Comparison of ENCODE assay signal across 12 cellular contexts in the genomic region with DNA sequence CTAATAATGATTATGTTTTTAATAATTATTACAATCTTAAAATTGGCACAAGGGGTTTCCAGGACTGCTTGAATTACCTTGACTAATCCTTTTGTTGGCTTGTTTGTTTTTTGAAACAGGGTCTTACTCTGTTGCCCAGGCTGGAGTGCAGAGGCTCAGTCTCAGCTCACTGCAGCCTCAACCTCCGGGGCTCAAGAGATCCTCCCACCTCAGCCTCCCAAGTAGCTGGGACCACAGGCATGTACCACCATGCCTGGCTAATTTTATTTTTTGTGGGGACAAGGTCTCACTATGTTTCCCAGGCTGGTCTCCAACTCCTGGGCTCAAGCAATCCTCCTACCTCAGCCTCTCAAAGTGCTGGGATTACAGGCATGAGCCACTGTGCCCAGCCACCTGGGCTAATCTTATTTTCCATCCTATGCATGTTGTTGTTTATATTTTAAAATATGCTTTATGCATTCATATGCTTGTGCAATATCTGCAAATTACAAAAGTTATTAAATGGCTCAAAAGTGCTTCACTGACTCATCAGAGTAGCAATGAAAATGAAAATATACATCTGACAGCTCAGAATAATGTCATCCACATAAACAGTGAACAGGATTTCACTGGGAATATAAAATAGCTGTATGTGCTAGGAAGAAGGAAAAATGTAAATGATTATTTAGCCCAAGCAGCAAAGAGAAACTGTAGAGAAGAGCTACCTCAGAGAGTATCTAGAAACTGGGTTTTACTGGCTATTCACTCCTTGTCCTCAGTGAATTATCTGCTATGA. TPM values are rescaled to one million over a fixed set of nuclear protein-coding genes. Genes with fewer than 3 reads are reported as not detected.
DNase-seq lines count a peak whose midpoint lies in the region; ATAC-seq and TF ChIP-seq lines count a peak whose summit lies in the region.
"Had no signal": no experiment of that assay in that cellular context is flagged by ENCODE, and none has a peak within 500 bp of the region (broad histone marks: within the 10 kb centered on the region; RNA-seq: fewer than 3 reads in every experiment).

No MANE protein-coding gene starts in this region.

- no peak overlapping the region for H2AFZ ChIP-seq in neural cell (ENCODE audit: low read depth, low read length)
- H2AFZ ChIP-seq: hepatocyte had no signal

- H3K36me3 Mint-ChIP-seq in activated CD8-positive, alpha-beta T cell treated with anti-CD3 and anti-CD28 coated beads, Interleukin-2, amount 10 ng/mL, durations not matched to agents 7 days and 5 days (ENCODE audit: low read depth) = no peaks in the 10 kb centered on the region
- H3K36me3 Mint-ChIP-seq: CD8-positive, alpha-beta T cell had no signal

- H3K9ac ChIP-seq in neural cell (ENCODE audit: low read length) = peak overlapping the region; percentile 48

- no peaks in the 10 kb centered on the region for H3K9me2 ChIP-seq in neural cell (ENCODE audit: insufficient read depth, low read length)

- H3K27me3 Mint-ChIP-seq in activated CD8-positive, alpha-beta T cell treated with anti-CD3 and anti-CD28 coated beads, Interleukin-2, amount 10 ng/mL, durations not matched to agents 7 days and 5 days (ENCODE audit: low read depth) = peaks cover 2% of the 10 kb centered on the region

- H3K9me3 ChIP-seq in esophagus squamous epithelium = no peaks in the 10 kb centered on the region
- no peaks in the 10 kb centered on the region for H3K9me3 ChIP-seq in neural cell (ENCODE audit: low read length)

- ATAC-seq in GM18498 (IDR thresholded peaks at IDR 0.05; ENCODE audit: unreplicated experiment) = no peak
- ATAC-seq in activated CD8-positive, alpha-beta T cell treated with anti-CD3 and anti-CD28 coated beads, Interleukin-2, amount 10 ng/mL, durations not matched to agents 7 days and 5 days = no peak

- TF ChIP-seq CTCF in RWPE1 (conservative IDR thresholded peaks at IDR 0.05; ENCODE audit: low read depth) = no peak
- TF ChIP-seq CTCF in esophagus squamous epithelium (IDR thresholded peaks at IDR 0.05) = no peak
- TF ChIP-seq CTCF in neural cell (IDR thresholded peaks at IDR 0.05; ENCODE audit: poor library complexity, severe bottlenecking) = no peak

- H3K79me2 ChIP-seq in neural cell (replicated peaks; ENCODE audit: insufficient read depth, low read length) = no peaks in the 10 kb centered on the region
- H3K79me2 ChIP-seq: hepatocyte had no signal

- no peak overlapping the region for H3K4me3 Mint-ChIP-seq in activated CD8-positive, alpha-beta T cell treated with anti-CD3 and anti-CD28 coated beads, Interleukin-2, amount 10 ng/mL, durations not matched to agents 7 days and 5 days
- H3K4me3 Mint-ChIP-seq: CD8-positive, alpha-beta T cell had no signal

- H3F3A ChIP-seq in neural cell (ENCODE audit: insufficient read depth, low read length, poor library complexity, severe bottlenecking) = peaks cover 3% of the 10 kb centered on the region

- intact Hi-C loops in esophagus squamous epithelium (cut with DNase I) = loop anchor here (2.0 kb wide), 1 partner anchor 91 kb away; no protein-coding TSS in a partner anchor

- H3K27ac ChIP-seq in RWPE1 (peak overlapping the region; percentile 69), esophagus squamous epithelium (peak overlapping the region in 3 of 4 donors; percentile 14 to 65 (median 63)), neural cell (ENCODE audit: low read length) (peak overlapping the region; percentile 69)
- H3K27ac ChIP-seq: hepatocyte had no signal

- H4K20me1 ChIP-seq in neural cell (ENCODE audit: insufficient read depth) = no peaks in the 10 kb centered on the region

- TF ChIP-seq EP300 in neural cell (conservative IDR thresholded peaks at IDR 0.05; ENCODE audit: poor library complexity, severe bottlenecking) = no peak

- H3K4me1 ChIP-seq in esophagus squamous epithelium = peaks cover 4 to 56% (median 18%) of the 10 kb centered on the region in 3 donors

- H3K36me3 ChIP-seq in esophagus squamous epithelium = no peaks in the 10 kb centered on the region
- H3K36me3 ChIP-seq in neural cell (ENCODE audit: insufficient read depth, low read length) = no peaks in the 10 kb centered on the region

- DNase-seq in EL (peak; percentile 59), RWPE1 (ENCODE audit: low spot score) (peak; percentile 49), esophagus squamous epithelium (lab: John Stamatoyannopoulos, UW) (no peak), hippocampal formation (lab: John Stamatoyannopoulos, UW) (no peak)
- DNase-seq in NK-92 treated with Interleukin-12 subunit alpha and Interleukin-12 subunit beta, amount 100 ng/mL, for 24 hours (lab: John Stamatoyannopoulos, UW) = no peak
- DNase-seq in activated CD8-positive, alpha-beta T cell treated with anti-CD3 and anti-CD28 coated beads, Interleukin-2, amount 10 ng/mL, durations not matched to agents 7 days and 5 days = no peak
- DNase-seq: cortex of kidney, NCI-H510A had no signal

- no peak overlapping the region for H3K27ac Mint-ChIP-seq in activated CD8-positive, alpha-beta T cell treated with anti-CD3 and anti-CD28 coated beads, Interleukin-2, amount 10 ng/mL, durations not matched to agents 7 days and 5 days
- H3K27ac Mint-ChIP-seq: CD8-positive, alpha-beta T cell had no signal

- CTCF ChIA-PET in RWPE1 (lab: Yijun Ruan, JAX) = interaction anchor here (0.7 to 2.0 kb wide), 6 partner anchors 56 to 298 kb away, joined by 3 to 10 read pairs (median 5); a partner anchor contains a TSS
- CTCF ChIA-PET in activated CD8-positive, alpha-beta T cell treated with anti-CD3 and anti-CD28 coated beads, Interleukin-2, amount 10 ng/mL, durations not matched to agents 7 days and 5 days (lab: Charles Lee) = interaction anchor here (1.0 to 4.0 kb wide), 17 partner anchors 9 to 297 kb away, joined by 3 to 22 read pairs (median 6); no protein-coding TSS in a partner anchor

- no peak for TF ChIP-seq POLR2A in esophagus squamous epithelium (IDR thresholded peaks at IDR 0.05)

- no peaks in the 10 kb centered on the region for H3K9me3 Mint-ChIP-seq in activated CD8-positive, alpha-beta T cell treated with anti-CD3 and anti-CD28 coated beads, Interleukin-2, amount 10 ng/mL, durations not matched to agents 7 days and 5 days (ENCODE audit: insufficient read depth)
- H3K9me3 Mint-ChIP-seq: CD8-positive, alpha-beta T cell had no signal

- no peaks in the 10 kb centered on the region for H3K27me3 ChIP-seq in esophagus squamous epithelium
- H3K27me3 ChIP-seq in neural cell (ENCODE audit: insufficient read depth, low read depth, low read length) = no peaks in the 10 kb centered on the region
- H3K27me3 ChIP-seq: hepatocyte had no signal

- TF ChIP-seq RAD21 in neural cell (conservative IDR thresholded peaks at IDR 0.05) = no peak

- 13 to 38% methylated on average over 1 of the region's 1 CpG for WGBS in esophagus squamous epithelium, 2 donors

- H3K4me1 Mint-ChIP-seq in activated CD8-positive, alpha-beta T cell treated with anti-CD3 and anti-CD28 coated beads, Interleukin-2, amount 10 ng/mL, durations not matched to agents 7 days and 5 days (ENCODE audit: low read depth) = peaks cover 4% of the 10 kb centered on the region

- POLR2A ChIA-PET in RWPE1 (lab: Yijun Ruan, JAX; ENCODE audit: low non-redundant PET) = no interaction called here
- POLR2A ChIA-PET in activated CD8-positive, alpha-beta T cell treated with anti-CD3 and anti-CD28 coated beads, Interleukin-2, amount 10 ng/mL, durations not matched to agents 7 days and 5 days (lab: Charles Lee) = no interaction called here

- H3K4me2 ChIP-seq in neural cell (ENCODE audit: low read length) = peak overlapping the region; percentile 66
- H3K4me2 ChIP-seq: hepatocyte had no signal

- H3K4me3 ChIP-seq in esophagus squamous epithelium = no peak overlapping the region
- peak overlapping the region; percentile 49 for H3K4me3 ChIP-seq in neural cell (ENCODE audit: low read length)
- H3K4me3 ChIP-seq: hepatocyte had no signal

TF ChIP-seq in neural cell, 6 proteins besides CTCF, POLR2A, EP300 and RAD21:
- TF ChIP-seq EZH2 (IDR thresholded peaks at IDR 0.05; ENCODE audit: borderline replicate concordance, insufficient read depth, low read length, poor library complexity, severe bottlenecking) = no peak
- TF ChIP-seq POLR2AphosphoS5 (IDR thresholded peaks at IDR 0.05) = no peak
- TF ChIP-seq MXI1 (conservative IDR thresholded peaks at IDR 0.05; ENCODE audit: poor library complexity, severe bottlenecking) = no peak
- TF ChIP-seq TAF1 (IDR thresholded peaks at IDR 0.05; ENCODE audit: low read depth) = no peak
- TF ChIP-seq SMC3 (conservative IDR thresholded peaks at IDR 0.05; ENCODE audit: poor library complexity) = no peak
- TF ChIP-seq, protein P1, sequence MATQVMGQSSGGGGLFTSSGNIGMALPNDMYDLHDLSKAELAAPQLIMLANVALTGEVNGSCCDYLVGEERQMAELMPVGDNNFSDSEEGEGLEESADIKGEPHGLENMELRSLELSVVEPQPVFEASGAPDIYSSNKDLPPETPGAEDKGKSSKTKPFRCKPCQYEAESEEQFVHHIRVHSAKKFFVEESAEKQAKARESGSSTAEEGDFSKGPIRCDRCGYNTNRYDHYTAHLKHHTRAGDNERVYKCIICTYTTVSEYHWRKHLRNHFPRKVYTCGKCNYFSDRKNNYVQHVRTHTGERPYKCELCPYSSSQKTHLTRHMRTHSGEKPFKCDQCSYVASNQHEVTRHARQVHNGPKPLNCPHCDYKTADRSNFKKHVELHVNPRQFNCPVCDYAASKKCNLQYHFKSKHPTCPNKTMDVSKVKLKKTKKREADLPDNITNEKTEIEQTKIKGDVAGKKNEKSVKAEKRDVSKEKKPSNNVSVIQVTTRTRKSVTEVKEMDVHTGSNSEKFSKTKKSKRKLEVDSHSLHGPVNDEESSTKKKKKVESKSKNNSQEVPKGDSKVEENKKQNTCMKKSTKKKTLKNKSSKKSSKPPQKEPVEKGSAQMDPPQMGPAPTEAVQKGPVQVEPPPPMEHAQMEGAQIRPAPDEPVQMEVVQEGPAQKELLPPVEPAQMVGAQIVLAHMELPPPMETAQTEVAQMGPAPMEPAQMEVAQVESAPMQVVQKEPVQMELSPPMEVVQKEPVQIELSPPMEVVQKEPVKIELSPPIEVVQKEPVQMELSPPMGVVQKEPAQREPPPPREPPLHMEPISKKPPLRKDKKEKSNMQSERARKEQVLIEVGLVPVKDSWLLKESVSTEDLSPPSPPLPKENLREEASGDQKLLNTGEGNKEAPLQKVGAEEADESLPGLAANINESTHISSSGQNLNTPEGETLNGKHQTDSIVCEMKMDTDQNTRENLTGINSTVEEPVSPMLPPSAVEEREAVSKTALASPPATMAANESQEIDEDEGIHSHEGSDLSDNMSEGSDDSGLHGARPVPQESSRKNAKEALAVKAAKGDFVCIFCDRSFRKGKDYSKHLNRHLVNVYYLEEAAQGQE (IDR thresholded peaks at IDR 0.05; ENCODE audit: borderline replicate concordance) = no peak

RNA-seq across cellular contexts. Expression of a gene that starts 24.8 kb away (rescaled TPM):
- total RNA-seq in esophagus squamous epithelium = 10 to 100 TPM; 13.9 to 61.7 (median 29.2) TPM
- not detected in 2 replicates for polyA plus RNA-seq in neural cell
- not detected in 2 replicates for polyA minus RNA-seq in neural cell
- total RNA-seq in activated CD8-positive, alpha-beta T cell treated with anti-CD3 and anti-CD28 coated beads, Interleukin-2, amount 10 ng/mL, durations not matched to agents 7 days and 5 days = under 1 TPM in 1 of 2 experiments, not detected in 1; 0.47 TPM
- total RNA-seq: CD8-positive, alpha-beta T cell had no signal

RNA-seq across cellular contexts. Expression of a gene that starts 56.2 kb away (rescaled TPM):
- total RNA-seq in esophagus squamous epithelium = 100 to 1,000 TPM; 121 to 190 (median 134) TPM
- 4.5 and 6.7 TPM in 2 replicates for polyA plus RNA-seq in neural cell
- 1.6 and 3.7 TPM in 2 replicates for polyA minus RNA-seq in neural cell
- total RNA-seq in activated CD8-positive, alpha-beta T cell treated with anti-CD3 and anti-CD28 coated beads, Interleukin-2, amount 10 ng/mL, durations not matched to agents 7 days and 5 days = 10 to 100 TPM; 58.8 to 63.4 TPM

Comparison
In these comparisons a context has a peak if more than half of its experiments do, and no peak if none do; other contexts are left out.
1. DNase-seq: peak in EL (single experiment) and RWPE1 (single experiment); none in esophagus squamous epithelium (single experiment), NK-92 treated with Interleukin-12 subunit alpha and Interleukin-12 subunit beta, amount 100 ng/mL, for 24 hours (single experiment), activated CD8-positive, alpha-beta T cell treated with anti-CD3 and anti-CD28 coated beads, Interleukin-2, amount 10 ng/mL, durations not matched to agents 7 days and 5 days (single experiment) and hippocampal formation (0 of 2).
2. RNA of a gene that starts 24.8 kb away (total RNA-seq): 13.9 to 61.7 TPM in esophagus squamous epithelium; 0.47 TPM in activated CD8-positive, alpha-beta T cell treated with anti-CD3 and anti-CD28 coated beads, Interleukin-2, amount 10 ng/mL, durations not matched to agents 7 days and 5 days; every median in the first group is over 10 times any median in the second.
3. Peak in every context shown above with its lines, with median percentiles within 50 percentile points of each other: H3K27ac ChIP-seq.